In the genomic region with DNA sequence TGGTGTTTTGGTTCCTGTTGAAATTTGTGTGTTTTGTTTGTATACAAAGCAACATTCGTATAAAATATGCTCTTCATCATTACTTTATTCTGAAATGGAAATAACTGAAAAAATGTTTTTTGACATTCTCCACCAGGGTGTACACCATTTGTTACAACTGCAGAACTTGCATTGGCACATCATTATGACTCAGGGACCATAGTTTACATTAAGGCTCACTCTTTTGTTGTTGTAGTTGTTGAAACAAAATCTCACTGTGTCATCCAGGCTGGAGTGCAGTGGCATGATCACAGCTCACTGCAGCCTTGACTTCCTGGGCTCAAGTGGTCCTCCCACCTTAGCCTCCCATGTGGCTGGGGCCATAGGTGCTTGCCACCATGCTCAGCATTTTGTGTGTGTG, we compare ENCODE assay signal across 21 cellular contexts.
"Had no signal": no experiment of that assay in that cellular context is flagged by ENCODE, and none has a peak within 500 bp of the region (broad histone marks: within the 10 kb centered on the region; RNA-seq: fewer than 3 reads in every experiment).

No MANE protein-coding gene starts in this region.

- H3K4me1 ChIP-seq: esophagus muscularis mucosa, gastroesophageal sphincter, left lung, lower lobe of right lung, psoas muscle, right lobe of liver, testis, tibial nerve had no signal

- H3K4me1 Mint-ChIP-seq: naive thymus-derived CD4-positive, alpha-beta T cell; stimulated activated memory B cell treated with anti-CD40 and anti-IgM and Interleukin-4, amounts not matched to agents 10 μg/mL and 1 μg/mL and 100 μg/mL, for 72 hours had no signal

- H3K36me3 Mint-ChIP-seq: naive thymus-derived CD4-positive, alpha-beta T cell; stimulated activated memory B cell treated with anti-CD40 and anti-IgM and Interleukin-4, amounts not matched to agents 10 μg/mL and 1 μg/mL and 100 μg/mL, for 72 hours had no signal

- DNase-seq: effector memory CD4-positive, alpha-beta T cell; glutamatergic neuron; left lung; lower lobe of right lung; mesendoderm; naive thymus-derived CD4-positive, alpha-beta T cell; nephron progenitor cell; psoas muscle; retina; right lobe of liver; stimulated activated CD4-positive, alpha-beta T cell treated with anti-CD3 and anti-CD28 coated beads, Interleukin-15, amount 100 ng/mL, for 24 hours; stimulated activated CD4-positive, alpha-beta T cell treated with anti-CD3 and anti-CD28 coated beads, Interleukin-1b, Interleukin-23, amount 100 ng/mL, for 48 hours; stimulated activated CD4-positive, alpha-beta T cell treated with anti-CD3 and anti-CD28 coated beads, Interleukin-4, amount 100 ng/mL, for 24 hours; testis had no signal

- H3K9me3 ChIP-seq: esophagus muscularis mucosa, gastroesophageal sphincter, left lung, lower lobe of right lung, neutrophil, psoas muscle, right lobe of liver, testis, tibial nerve had no signal

- H3K27ac Mint-ChIP-seq: naive thymus-derived CD4-positive, alpha-beta T cell; nephron progenitor cell; stimulated activated memory B cell treated with anti-CD40 and anti-IgM and Interleukin-4, amounts not matched to agents 10 μg/mL and 1 μg/mL and 100 μg/mL, for 72 hours; stimulated activated naive CD8-positive, alpha-beta T cell treated with anti-CD3 and anti-CD28 coated beads, Interleukin-15, Interleukin-2, amounts not matched to agents 100 ng/mL and 50 ng/mL, for 24 hours had no signal

- H3K27me3 ChIP-seq: esophagus muscularis mucosa, gastroesophageal sphincter, left lung, neutrophil, right lobe of liver, testis, tibial nerve had no signal

- H3K27ac ChIP-seq: epithelial cell of prostate, esophagus muscularis mucosa, gastroesophageal sphincter, left lung, lower lobe of right lung, neutrophil, psoas muscle, right lobe of liver, testis, tibial nerve had no signal

- H3K9me3 Mint-ChIP-seq: nephron progenitor cell; stimulated activated memory B cell treated with anti-CD40 and anti-IgM and Interleukin-4, amounts not matched to agents 10 μg/mL and 1 μg/mL and 100 μg/mL, for 72 hours had no signal

- H3K36me3 ChIP-seq: esophagus muscularis mucosa, gastroesophageal sphincter, left lung, lower lobe of right lung, neutrophil, right lobe of liver, tibial nerve had no signal

- H3K4me3 ChIP-seq: esophagus muscularis mucosa, gastroesophageal sphincter, left lung, lower lobe of right lung, psoas muscle, right lobe of liver, testis, tibial nerve had no signal

- H3K27me3 Mint-ChIP-seq: naive thymus-derived CD4-positive, alpha-beta T cell; stimulated activated memory B cell treated with anti-CD40 and anti-IgM and Interleukin-4, amounts not matched to agents 10 μg/mL and 1 μg/mL and 100 μg/mL, for 72 hours; stimulated activated naive CD8-positive, alpha-beta T cell treated with anti-CD3 and anti-CD28 coated beads, Interleukin-15, Interleukin-2, amounts not matched to agents 100 ng/mL and 50 ng/mL, for 24 hours had no signal

- H3K4me3 Mint-ChIP-seq: naive thymus-derived CD4-positive, alpha-beta T cell; nephron progenitor cell; stimulated activated memory B cell treated with anti-CD40 and anti-IgM and Interleukin-4, amounts not matched to agents 10 μg/mL and 1 μg/mL and 100 μg/mL, for 72 hours; stimulated activated naive CD8-positive, alpha-beta T cell treated with anti-CD3 and anti-CD28 coated beads, Interleukin-15, Interleukin-2, amounts not matched to agents 100 ng/mL and 50 ng/mL, for 24 hours had no signal
